Comparison of ENCODE assay signal across 11 cellular contexts in genomic region chr14:53509845-53510244, GRCh38.
DNase-seq lines count a peak whose midpoint lies in the region; ATAC-seq, FAIRE-seq and TF ChIP-seq lines count a peak whose summit lies in the region.
"Had no signal": no experiment of that assay in that cellular context is flagged by ENCODE, and none has a peak within 500 bp of the region (broad histone marks: within the 10 kb centered on the region; RNA-seq: fewer than 3 reads in every experiment).

No MANE protein-coding gene starts in this region.

- H3K36me3 ChIP-seq in BJ (ENCODE audit: control insufficient read depth, insufficient read depth, low read length) (no peaks in the 10 kb centered on the region), bronchial epithelial cell (ENCODE audit: control insufficient read depth, insufficient read depth, low read length) (no peaks in the 10 kb centered on the region), gastrocnemius medialis (no peaks in the 10 kb centered on the region)
- H3K36me3 ChIP-seq: BLaER1 treated with 17β-estradiol and CSF1 and Interleukin-3, amounts not matched to agents 10 nM and 100 nM; HAP-1 had no signal

- peak; percentile 86 for FAIRE-seq in bronchial epithelial cell (lab: Jason Lieb, UNC)

- peak; percentile 89 for ATAC-seq in left ventricle myocardium superior
- ATAC-seq in gastrocnemius medialis: peak; percentile 68 to 86
- ATAC-seq in HG03469 (IDR thresholded peaks at IDR 0.05; ENCODE audit: unreplicated experiment): no peak

- H3K9me3 ChIP-seq in gastrocnemius medialis: no peaks in the 10 kb centered on the region
- H3K9me3 ChIP-seq: HAP-1 had no signal

- H3K4me3 ChIP-seq in BJ (ENCODE audit: low read depth, low read length) (no peak overlapping the region), bronchial epithelial cell (ENCODE audit: low read depth, low read length) (no peak overlapping the region), gastrocnemius medialis (no peak overlapping the region)
- H3K4me3 ChIP-seq: BLaER1 treated with 17β-estradiol and CSF1 and Interleukin-3, amounts not matched to agents 10 nM and 100 nM; HAP-1 had no signal

- no peaks in the 10 kb centered on the region for H3K27me3 ChIP-seq in BJ (ENCODE audit: control insufficient read depth, insufficient read depth, low read length)
- H3K27me3 ChIP-seq in bronchial epithelial cell (ENCODE audit: control insufficient read depth, insufficient read depth, low read length): no peaks in the 10 kb centered on the region
- H3K27me3 ChIP-seq in gastrocnemius medialis: no peaks in the 10 kb centered on the region
- H3K27me3 ChIP-seq: BLaER1 treated with 17β-estradiol and CSF1 and Interleukin-3, amounts not matched to agents 10 nM and 100 nM had no signal

- TF ChIP-seq POLR2A in gastrocnemius medialis (IDR thresholded peaks at IDR 0.05): no peak

- in situ Hi-C loops in gastrocnemius medialis (cut with MboI; ENCODE audit: low sequenced_read_pairs in 4 of 4): no loop called here

- peak; percentile 68 for DNase-seq in BJ (ENCODE audit: low read depth)
- peak; percentile 98 for DNase-seq in bronchial epithelial cell (ENCODE audit: low read depth)
- peak; percentile 24 for DNase-seq in left ventricle myocardium superior
- DNase-seq in gastrocnemius medialis: peak; percentile 21 to 59
- DNase-seq in stimulated activated CD4-positive, alpha-beta T cell treated with anti-CD3 and anti-CD28 coated beads, Interleukin-2, amount 100 ng/mL, for 48 hours: no peak
- DNase-seq in central memory CD4-positive, alpha-beta T cell: no peak
- no peak for DNase-seq in activated CD4-positive, alpha-beta T cell treated with anti-CD3 and anti-CD28 coated beads, Interleukin-2, amount 50 U/mL, for 4 hours
- DNase-seq: NCI-H69 had no signal

- TF ChIP-seq CTCF in BJ (IDR thresholded peaks at IDR 0.05; ENCODE audit: insufficient read depth, low read depth, low read length): no peak
- no peak for TF ChIP-seq CTCF in bronchial epithelial cell (IDR thresholded peaks at IDR 0.05; ENCODE audit: insufficient read depth, low read length, severe bottlenecking)
- TF ChIP-seq CTCF in gastrocnemius medialis (IDR thresholded peaks at IDR 0.05 in 4 of 5, conservative IDR thresholded peaks at IDR 0.05 in 1 of 5): no peak

- POLR2A ChIA-PET in BJ (lab: Charles Lee): no interaction called here

- intact Hi-C loops in left ventricle myocardium superior (cut with micrococcal nuclease) (no loop called here), gastrocnemius medialis (cut with DNase I; ENCODE audit: low total_unique reads) (no loop called here)

- peak overlapping the region; percentile 32 to 61 (median 50) for H3K27ac ChIP-seq in gastrocnemius medialis
- H3K27ac ChIP-seq: BLaER1 treated with 17β-estradiol and CSF1 and Interleukin-3, amounts not matched to agents 10 nM and 100 nM had no signal

- no peaks in the 10 kb centered on the region for H3K4me1 ChIP-seq in gastrocnemius medialis
- H3K4me1 ChIP-seq: HAP-1 had no signal

- CTCF ChIA-PET in BJ (lab: Yijun Ruan, JAX): interaction anchor here (0.6 to 1.3 kb wide), 2 partner anchors 12 to 455 kb away, joined by 3 read pairs; no protein-coding TSS in a partner anchor

Comparison
In these comparisons a context has a peak if more than half of its experiments do, and no peak if none do; other contexts are left out.
1. DNase-seq: peak in BJ (single experiment), bronchial epithelial cell (single experiment), left ventricle myocardium superior (single experiment) and gastrocnemius medialis (2 of 2); none in stimulated activated CD4-positive, alpha-beta T cell treated with anti-CD3 and anti-CD28 coated beads, Interleukin-2, amount 100 ng/mL, for 48 hours (0 of 2), central memory CD4-positive, alpha-beta T cell (single experiment) and activated CD4-positive, alpha-beta T cell treated with anti-CD3 and anti-CD28 coated beads, Interleukin-2, amount 50 U/mL, for 4 hours (0 of 2).